8 cellular contexts compared by ENCODE assay signal in the genomic region with DNA sequence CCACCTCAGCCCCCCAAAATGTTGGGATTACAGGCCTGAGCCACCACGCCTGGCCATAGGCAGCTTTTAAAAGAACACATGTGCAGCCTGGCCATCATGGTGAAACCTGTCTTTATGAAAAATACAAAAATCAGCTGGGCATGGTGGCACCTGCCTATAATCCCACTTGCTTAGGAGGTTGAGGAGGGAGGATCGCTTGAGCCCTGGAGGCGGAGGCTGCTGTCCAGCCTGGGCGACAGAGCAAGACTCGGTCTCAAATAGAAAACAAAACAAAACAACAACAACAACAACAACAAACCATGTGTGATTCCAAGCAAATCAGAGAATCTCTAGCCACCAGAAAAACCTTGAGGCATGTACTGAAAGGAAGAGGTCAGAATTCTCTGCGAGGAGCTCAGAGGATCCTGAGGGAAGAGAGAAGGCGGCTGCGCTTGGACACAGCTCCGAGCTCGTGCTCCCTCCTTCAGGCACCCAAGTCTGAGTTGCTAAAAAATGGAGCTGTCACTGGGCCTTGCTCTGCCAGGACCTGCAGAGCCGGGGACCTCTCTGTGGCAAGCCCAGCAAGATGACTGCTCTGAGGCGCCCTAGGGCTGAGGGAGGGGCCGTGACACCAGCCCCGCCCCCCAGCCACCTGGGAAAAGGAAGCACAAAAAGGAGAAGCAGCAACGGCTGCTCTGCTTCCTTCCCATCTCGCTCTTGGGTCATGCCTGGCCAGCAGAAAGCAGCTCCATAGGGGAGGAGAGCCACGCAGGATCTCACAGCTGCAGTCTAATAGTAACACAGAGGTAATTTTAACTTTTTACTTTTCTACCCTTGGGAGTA. TPM values are rescaled to one million over a fixed set of nuclear protein-coding genes. Genes with fewer than 3 reads are reported as not detected.
DNase-seq lines count a peak whose midpoint lies in the region; ATAC-seq, FAIRE-seq and TF ChIP-seq lines count a peak whose summit lies in the region.

Gene ARL11, plus strand, starts transcription at position 677 of the 822 bp plus-strand sequence. CDS start 1,941 bp downstream, outside the sequence.

- in situ Hi-C loops in HepG2 (cut with HindIII; ENCODE audit: extremely low pct_ligation_motif_present, low pct_unique_long_range_greater_than_20kb) = no loop called here

- H3K27ac Mint-ChIP-seq in activated naive CD8-positive, alpha-beta T cell = peak within 1 kb of the TSS; percentile 52

- H3K36me3 Mint-ChIP-seq in activated naive CD8-positive, alpha-beta T cell = no peaks in the 10 kb centered on the region

- no peaks in the 10 kb centered on the region for H3K9me3 ChIP-seq in HepG2 (ENCODE audit: low read length)

- TF ChIP-seq EP300 in HepG2 (IDR thresholded peaks at IDR 0.05; ENCODE audit: low read depth in 2 of 2, low read length in 2 of 2) (no peak), HepG2 (CRISPR knock-in tag; IDR thresholded peaks at IDR 0.05; ENCODE audit: borderline replicate concordance) (no peak)

- no peak within 1 kb of the TSS for H2AFZ ChIP-seq in HepG2 (ENCODE audit: low read length)

- peaks cover 14% of the 10 kb centered on the region for H3K4me1 Mint-ChIP-seq in activated naive CD8-positive, alpha-beta T cell (ENCODE audit: low read depth)

- WGBS in HepG2 (ENCODE audit: low lambda C conversion rate) = 62% methylated on average over 13 of the region's 17 CpGs

- TF ChIP-seq POLR2A in Raji (IDR thresholded peaks at IDR 0.05; ENCODE audit: insufficient read depth, low read depth, low read length) (peak; percentile 96), HepG2 (IDR thresholded peaks at IDR 0.05; ENCODE audit: insufficient read depth in 1 of 2, low read depth in 2 of 2, low read length in 2 of 2) (no peak)

- H3K4me3 Mint-ChIP-seq in activated naive CD8-positive, alpha-beta T cell = peak within 1 kb of the TSS; percentile 84

- intact Hi-C loops in HepG2 (cut with micrococcal nuclease; ENCODE audit: unreplicated experiment) = no loop called here

- no peak within 1 kb of the TSS for H3K27ac ChIP-seq in HepG2 (ENCODE audit: extremely low read length, insufficient read depth, low read length)

- peak within 1 kb of the TSS; percentile 67 for H3K4me2 ChIP-seq in HepG2 (ENCODE audit: low read depth, low read length)

- ATAC-seq in GM18873 (IDR thresholded peaks at IDR 0.05; ENCODE audit: low FRiP score, unreplicated experiment) = peak; percentile 78
- peak; percentile 83 for ATAC-seq in HG03025 (IDR thresholded peaks at IDR 0.05; ENCODE audit: low FRiP score, unreplicated experiment)
- peak; percentile 6; the same call in 2 of the 3 replicates for ATAC-seq in HepG2

- BruUV-seq in HepG2 (replicated peaks; lab: Mats Ljungman, UMichigan) = no TSS peak

- no peak for TF ChIP-seq RAD21 in HepG2 (CRISPR knock-in tag; IDR thresholded peaks at IDR 0.05)

- H3K79me2 ChIP-seq in HepG2 (ENCODE audit: insufficient read depth, low read length) = no peaks in the 10 kb centered on the region

- DNase-seq in HepG2 (ENCODE audit: low spot score) (no peak), HK-2 (ENCODE audit: unreplicated experiment) (no peak), H4 (ENCODE audit: low spot score) (no peak)
- DNase-seq in stimulated activated CD8-positive, alpha-beta memory T cell treated with anti-CD3 and anti-CD28 coated beads, Interleukin-4, amount 100 ng/mL, for 48 hours = peak; percentile 74

- no peaks in the 10 kb centered on the region for H3K9me3 Mint-ChIP-seq in activated naive CD8-positive, alpha-beta T cell (ENCODE audit: low read depth)

- no peak for FAIRE-seq in HepG2 (lab: Jason Lieb, UNC)

- no peaks in the 10 kb centered on the region for H3K36me3 ChIP-seq in HepG2 (replicated peaks in 1 of 2; ENCODE audit: control insufficient read depth in 1 of 2, insufficient read depth in 2 of 2, low read length in 2 of 2)

- no peak within 1 kb of the TSS for H3K9ac ChIP-seq in HepG2 (ENCODE audit: insufficient read depth, low read depth, low read length)

- no peaks in the 10 kb centered on the region for H3K27me3 ChIP-seq in HepG2 (ENCODE audit: control insufficient read depth in 1 of 2, insufficient read depth in 2 of 2, low read length in 2 of 2)

- no peaks in the 10 kb centered on the region for H3K27me3 Mint-ChIP-seq in activated naive CD8-positive, alpha-beta T cell

- POLR2A ChIA-PET in HepG2 (lab: Yijun Ruan, JAX) = interaction anchor here (1.0 kb wide), 1 partner anchor 21 kb away, joined by 3 read pairs; no protein-coding TSS in a partner anchor

- no peaks in the 10 kb centered on the region for H4K20me1 ChIP-seq in HepG2 (ENCODE audit: insufficient read depth, low read length)

- H3K4me1 ChIP-seq in HepG2 (ENCODE audit: insufficient read depth, low read length) = peaks cover 70% of the 10 kb centered on the region

- CTCF ChIA-PET in HepG2 (lab: Yijun Ruan, JAX; ENCODE audit: low intra/inter-chr PET ratio, low total read pairs) = no interaction called here

- TF ChIP-seq CTCF in HepG2 (CRISPR knock-in tag; IDR thresholded peaks at IDR 0.05) = no peak

- H3K4me3 ChIP-seq in HepG2 (replicated peaks in 1 of 3; ENCODE audit: insufficient read depth in 1 of 3, low read depth in 2 of 3, low read length in 3 of 3) = peak within 1 kb of the TSS; percentile 15 to 44 (median 18); a peak in 4 of 6 replicates

TF ChIP-seq in HepG2, 621 proteins besides CTCF, POLR2A, EP300 and RAD21 (continues in another document):
- TF ChIP-seq IKZF4 (CRISPR knock-in tag; IDR thresholded peaks at IDR 0.05; ENCODE audit: borderline replicate concordance, low read depth, not compliant biosample characterization) (no peak), HOXA3 (CRISPR knock-in tag; IDR thresholded peaks at IDR 0.05) (no peak), ZNF367 (CRISPR knock-in tag; IDR thresholded peaks at IDR 0.05; ENCODE audit: borderline replicate concordance) (no peak), ZNF770 (CRISPR knock-in tag; IDR thresholded peaks at IDR 0.05) (peak; percentile 69; the same call in 1 of the 2 replicates), TFAP4 (IDR thresholded peaks at IDR 0.05; ENCODE audit: borderline replicate concordance, low read depth) (peak; percentile 47; the same call in 1 of the 2 replicates)

RNA-seq across cellular contexts. Expression of gene ARL11, which starts in this region (rescaled TPM):
- 0.04 TPM in 1 of 2 replicates, not detected in the other for total RNA-seq in HepG2 (2016; rRNA removed; fragmentation: Illumina TruSeq; extraction: Trizol)
- total RNA-seq in HepG2 (2016; cell fraction: cytosol; rRNA removed; fragmentation: Illumina TruSeq; extraction: Trizol; ENCODE audit: low read depth) = not detected in 2 replicates
- 0.06 and 0.07 TPM in 2 replicates for total RNA-seq in HepG2 (2016; cell fraction: insoluble cytoplasmic fraction; rRNA removed; fragmentation: Illumina TruSeq; extraction: Trizol)
- 0.15 TPM in 1 of 2 replicates, not detected in the other for total RNA-seq in HepG2 (2016; cell fraction: membrane; rRNA removed; fragmentation: Illumina TruSeq; extraction: Trizol)
- total RNA-seq in HepG2 (2016; cell fraction: nucleus; rRNA removed; fragmentation: Illumina TruSeq; extraction: Trizol) = 0.12 TPM in 1 of 2 replicates, not detected in the other
- 0.17 and 0.22 TPM in 2 replicates for polyA plus RNA-seq in HepG2 (2011; rRNA removed)
- polyA plus RNA-seq in HepG2 (2011; cell fraction: cytosol; rRNA removed) = 0.11 and 0.18 TPM in 2 replicates
- polyA plus RNA-seq in HepG2 (2011; cell fraction: nucleus; rRNA removed) = 0.05 and 0.09 TPM in 2 replicates
- 0.15 TPM in 2 replicates for polyA plus RNA-seq in HepG2 (2012)
- polyA plus RNA-seq in HepG2 (2016; cell fraction: cytosol; fragmentation: Illumina TruSeq; extraction: Trizol; ENCODE audit: low read depth) = 0.03 TPM in 1 of 2 replicates, not detected in the other
- polyA plus RNA-seq in HepG2 (2016; cell fraction: insoluble cytoplasmic fraction; fragmentation: Illumina TruSeq; extraction: Trizol; ENCODE audit: low read depth) = 0.05 and 0.11 TPM in 2 replicates
- 0.06 TPM in 1 of 2 replicates, not detected in the other for polyA plus RNA-seq in HepG2 (2016; cell fraction: membrane; fragmentation: Illumina TruSeq; extraction: Trizol; ENCODE audit: low read depth)
- polyA plus RNA-seq in HepG2 (2016; cell fraction: nucleus; fragmentation: Illumina TruSeq; extraction: Trizol; ENCODE audit: insufficient read depth, low read depth) = 0.15 TPM in 1 of 2 replicates, not detected in the other
- polyA minus RNA-seq in HepG2 (2011; rRNA and poly(A)+ RNA removed; ENCODE audit: low replicate concordance) = 0.18 TPM in 1 of 2 replicates, not detected in the other
- polyA minus RNA-seq in HepG2 (2011; cell fraction: cytosol; rRNA and poly(A)+ RNA removed) = not detected in 2 replicates
- polyA minus RNA-seq in HepG2 (2011; cell fraction: nucleus; rRNA and poly(A)+ RNA removed) = 0.25 and 0.26 TPM in 2 replicates
- not detected in 2 replicates for total RNA-seq in H4 (2014; rRNA removed; shearing (Covaris generic))

Comparison
In these comparisons a context has a peak if more than half of its experiments do, and no peak if none do; other contexts are left out.
1. Peak in ATAC-seq, H3K4me3 ChIP-seq and H3K4me2 ChIP-seq in HepG2; RNA of the gene not detected or under 1 TPM.
2. ATAC-seq: peak in every context shown above with its lines; median percentile 83 in HG03025; 78 in GM18873; 6 in HepG2.